10 cellular contexts compared by ENCODE assay signal in genomic region chr7:117020605-117021002, GRCh38.
DNase-seq lines count a peak whose midpoint lies in the region; ATAC-seq, FAIRE-seq and TF ChIP-seq lines count a peak whose summit lies in the region.
"Had no signal": no experiment of that assay in that cellular context is flagged by ENCODE, and none has a peak within 500 bp of the region (broad histone marks: within the 10 kb centered on the region; RNA-seq: fewer than 3 reads in every experiment).

No MANE protein-coding gene starts in this region.

- POLR2A ChIA-PET in K562 (lab: Yijun Ruan, JAX), result interaction anchor here (2.0 to 2.6 kb wide), 3 partner anchors 12 to 17 kb away, joined by 6 to 11 read pairs (median 9); no protein-coding TSS in a partner anchor

- H3K4me1 ChIP-seq in K562 (replicated peaks in 1 of 2; ENCODE audit: control insufficient read depth in 2 of 2, insufficient read depth in 2 of 2, low read length in 2 of 2) (peaks cover 11 to 55% of the 10 kb centered on the region in 2 experiments), tibial nerve (peaks cover 0 to 31% (median 0%) of the 10 kb centered on the region in 4 donors), Karpas-422 (ENCODE audit: low read length) (no peaks in the 10 kb centered on the region)

- peak; percentile 76 for DNase-seq in NCI-H2107 treated with DMSO at 0.1 percent for 48 hours (lab: John Stamatoyannopoulos, UW; ENCODE audit: unreplicated experiment)
- DNase-seq in NCI-H2107 (lab: John Stamatoyannopoulos, UW), result no peak
- DNase-seq in K562 (ENCODE audit: extremely low read depth in 1 of 4, low spot score in 3 of 4), result no peak
- no peak for DNase-seq in tibial nerve (ENCODE audit: low spot score in 2 of 2)
- no peak for DNase-seq in HTR-8/SVneo (ENCODE audit: insufficient read length, low spot score)
- DNase-seq in stimulated activated CD4-positive, alpha-beta T cell treated with anti-CD3 and anti-CD28 coated beads, Interleukin-4, amount 100 ng/mL, for 1 hour, result no peak
- no peak for DNase-seq in Karpas-422
- DNase-seq: activated CD4-positive, alpha-beta T cell treated with anti-CD3 and anti-CD28 coated beads for 1 hour; stimulated activated naive CD4-positive, alpha-beta T cell treated with Interleukin-2 at 50 U/mL for 16 hours had no signal

- peak overlapping the region in 1 of 2 experiments; percentile 35; a peak in 1 of 4 replicates for H3K9ac ChIP-seq in K562 (ENCODE audit: insufficient read depth in 1 of 2, low read depth in 2 of 2, low read length in 2 of 2)
- H3K9ac ChIP-seq in Karpas-422 (ENCODE audit: low read length), result no peak overlapping the region

- no TSS peak for BruUV-seq in K562 (replicated peaks; lab: Mats Ljungman, UMichigan)

- H3K79me2 ChIP-seq in K562 (ENCODE audit: control insufficient read depth, insufficient read depth, low read length) (peaks cover 97% of the 10 kb centered on the region), Karpas-422 (ENCODE audit: low read length) (no peaks in the 10 kb centered on the region)

- TF ChIP-seq EP300 in K562 (IDR thresholded peaks at IDR 0.05; ENCODE audit: low read length), result no peak
- no peak for TF ChIP-seq EP300 in tibial nerve (IDR thresholded peaks at IDR 0.05)

- H3K9me1 ChIP-seq in K562 (ENCODE audit: control insufficient read depth, insufficient read depth, low read length), result no peaks in the 10 kb centered on the region

- H3K27me3 ChIP-seq in K562 (ENCODE audit: control insufficient read depth in 2 of 2, insufficient read depth in 2 of 2, low read length in 2 of 2) (no peaks in the 10 kb centered on the region), layer of hippocampus (ENCODE audit: control insufficient read depth, insufficient read depth, low read length) (no peaks in the 10 kb centered on the region), tibial nerve (no peaks in the 10 kb centered on the region), Karpas-422 (ENCODE audit: low read length) (no peaks in the 10 kb centered on the region)

- no peaks in the 10 kb centered on the region for H3K9me2 ChIP-seq in Karpas-422 (replicated peaks; ENCODE audit: insufficient read depth, low read length)

- no peak for TF ChIP-seq POLR2A in K562 (conservative IDR thresholded peaks at IDR 0.05)
- TF ChIP-seq POLR2A in tibial nerve (IDR thresholded peaks at IDR 0.05), result no peak

- peaks cover 26% of the 10 kb centered on the region; the same call in 2 of the 3 replicates for H3K36me3 ChIP-seq in K562 (ENCODE audit: control insufficient read depth, insufficient read depth, low read length)
- no peaks in the 10 kb centered on the region for H3K36me3 ChIP-seq in tibial nerve
- H3K36me3 ChIP-seq in Karpas-422 (ENCODE audit: insufficient read depth, low read length), result no peaks in the 10 kb centered on the region

- H2AFZ ChIP-seq in K562 (ENCODE audit: low read depth, low read length) (peak overlapping the region; percentile 66), Karpas-422 (ENCODE audit: low read length) (no peak overlapping the region)

- no peak for FAIRE-seq in K562 (lab: Jason Lieb, UNC)
- no peak for FAIRE-seq in HTR-8/SVneo (lab: Jason Lieb, UNC)

- H3K4me2 ChIP-seq in K562 (ENCODE audit: insufficient read depth, low read length) (peak overlapping the region; percentile 81), Karpas-422 (ENCODE audit: low read depth, low read length, poor library complexity, severe bottlenecking) (no peak overlapping the region)

- ATAC-seq in K562, result no peak

- no peak for TF ChIP-seq RAD21 in K562 (CRISPR knock-in tag; conservative IDR thresholded peaks at IDR 0.05 in 1 of 2, IDR thresholded peaks at IDR 0.05 in 1 of 2)

- intact Hi-C loops in K562 (cut with micrococcal nuclease), result loop anchor here (2.0 kb wide), 1 partner anchor 26 kb away; no protein-coding TSS in a partner anchor

- H4K20me1 ChIP-seq in K562 (replicated peaks; ENCODE audit: control insufficient read depth, insufficient read depth, low read length), result peaks cover 5% of the 10 kb centered on the region; the same call in 1 of the 2 replicates
- H4K20me1 ChIP-seq in Karpas-422 (ENCODE audit: insufficient read depth, low read depth, low read length), result no peaks in the 10 kb centered on the region

- CTCF ChIA-PET in K562 (lab: Yijun Ruan, JAX; ENCODE audit: low intra/inter-chr PET ratio), result no interaction called here

- no peak for TF ChIP-seq CTCF in K562 (IDR thresholded peaks at IDR 0.05 in 2 of 3, conservative IDR thresholded peaks at IDR 0.05 in 1 of 3; ENCODE audit: insufficient read depth in 2 of 3, low read depth in 1 of 3, low read length in 3 of 3)
- no peak for TF ChIP-seq CTCF in tibial nerve (IDR thresholded peaks at IDR 0.05)

- H3K27ac ChIP-seq in K562 (ENCODE audit: extremely low read depth, low read depth, low read length) (peak overlapping the region; percentile 53; the same call in 1 of the 3 replicates), layer of hippocampus (ENCODE audit: low read depth, low read length) (peak overlapping the region; percentile 40), tibial nerve (peak overlapping the region in 2 of 4 donors; percentile 38 to 64), Karpas-422 (ENCODE audit: low read length) (no peak overlapping the region)

- WGBS in K562 (ENCODE audit: insufficient coverage, low coverage, missing lambda C conversion rate), result 29% methylated on average over 1 of the region's 1 CpG
- WGBS in tibial nerve, 2 donors, result 32 to 42% methylated on average over 1 of the region's 1 CpG

- H3K9me3 ChIP-seq in K562 (replicated peaks; ENCODE audit: control insufficient read depth, insufficient read depth, low read depth, low read length) (no peaks in the 10 kb centered on the region), tibial nerve (no peaks in the 10 kb centered on the region), Karpas-422 (ENCODE audit: low read length) (no peaks in the 10 kb centered on the region)

- in situ Hi-C loops in K562 (cut with MboI), result no loop called here

- H3K4me3 ChIP-seq in K562, result peak overlapping the region; percentile 11; the same call in 1 of the 2 replicates
- peak overlapping the region; percentile 12 to 42 (median 22) for H3K4me3 ChIP-seq in tibial nerve
- H3K4me3 ChIP-seq in Karpas-422 (ENCODE audit: low read length), result no peak overlapping the region

TF ChIP-seq in K562, 482 proteins besides CTCF, POLR2A, EP300 and RAD21:
- TF ChIP-seq JUND (IDR thresholded peaks at IDR 0.05; ENCODE audit: borderline replicate concordance, low read depth, low read length) (no peak), JUND (tag; IDR thresholded peaks at IDR 0.05; ENCODE audit: borderline replicate concordance, low read depth, low read length) (no peak), MBD2 (IDR thresholded peaks at IDR 0.05; ENCODE audit: borderline replicate concordance, low read depth) (no peak), ZEB2 (IDR thresholded peaks at IDR 0.05) (no peak), SREBF1 (IDR thresholded peaks at IDR 0.05; ENCODE audit: borderline replicate concordance, low read depth, low read length) (no peak), DEAF1 (CRISPR knock-in tag; IDR thresholded peaks at IDR 0.05) (no peak), PHF21A (IDR thresholded peaks at IDR 0.05; ENCODE audit: borderline replicate concordance, low read depth) (no peak)
- TF ChIP-seq, protein P1, sequence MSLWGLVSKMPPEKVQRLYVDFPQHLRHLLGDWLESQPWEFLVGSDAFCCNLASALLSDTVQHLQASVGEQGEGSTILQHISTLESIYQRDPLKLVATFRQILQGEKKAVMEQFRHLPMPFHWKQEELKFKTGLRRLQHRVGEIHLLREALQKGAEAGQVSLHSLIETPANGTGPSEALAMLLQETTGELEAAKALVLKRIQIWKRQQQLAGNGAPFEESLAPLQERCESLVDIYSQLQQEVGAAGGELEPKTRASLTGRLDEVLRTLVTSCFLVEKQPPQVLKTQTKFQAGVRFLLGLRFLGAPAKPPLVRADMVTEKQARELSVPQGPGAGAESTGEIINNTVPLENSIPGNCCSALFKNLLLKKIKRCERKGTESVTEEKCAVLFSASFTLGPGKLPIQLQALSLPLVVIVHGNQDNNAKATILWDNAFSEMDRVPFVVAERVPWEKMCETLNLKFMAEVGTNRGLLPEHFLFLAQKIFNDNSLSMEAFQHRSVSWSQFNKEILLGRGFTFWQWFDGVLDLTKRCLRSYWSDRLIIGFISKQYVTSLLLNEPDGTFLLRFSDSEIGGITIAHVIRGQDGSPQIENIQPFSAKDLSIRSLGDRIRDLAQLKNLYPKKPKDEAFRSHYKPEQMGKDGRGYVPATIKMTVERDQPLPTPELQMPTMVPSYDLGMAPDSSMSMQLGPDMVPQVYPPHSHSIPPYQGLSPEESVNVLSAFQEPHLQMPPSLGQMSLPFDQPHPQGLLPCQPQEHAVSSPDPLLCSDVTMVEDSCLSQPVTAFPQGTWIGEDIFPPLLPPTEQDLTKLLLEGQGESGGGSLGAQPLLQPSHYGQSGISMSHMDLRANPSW (CRISPR knock-in tag; IDR thresholded peaks at IDR 0.05), result 0 out of 2 replicates have a peak, but pooled peaks have one; percentile 32
